In genomic region chr20:37473249-37474000, GRCh38 we compare ENCODE assay signal across 2 cellular contexts.
TF ChIP-seq lines count a peak whose summit lies in the region.

No MANE protein-coding gene starts in this region.

TF ChIP-seq in H1, 55 proteins besides CTCF, POLR2A, EP300 and RAD21:
- no peak for TF ChIP-seq CREB1 (IDR thresholded peaks at IDR 0.05)

TF ChIP-seq in neural cell, 6 proteins besides CTCF, POLR2A, EP300 and RAD21:
- TF ChIP-seq POLR2AphosphoS5 (IDR thresholded peaks at IDR 0.05), result no peak
- no peak for TF ChIP-seq SMC3 (conservative IDR thresholded peaks at IDR 0.05; ENCODE audit: poor library complexity)
- TF ChIP-seq MXI1 (conservative IDR thresholded peaks at IDR 0.05; ENCODE audit: poor library complexity, severe bottlenecking), result no peak
- TF ChIP-seq EZH2 (IDR thresholded peaks at IDR 0.05; ENCODE audit: borderline replicate concordance, insufficient read depth, low read length, poor library complexity, severe bottlenecking), result no peak
- no peak for TF ChIP-seq TAF1 (IDR thresholded peaks at IDR 0.05; ENCODE audit: low read depth)
- no peak for TF ChIP-seq REST (IDR thresholded peaks at IDR 0.05; ENCODE audit: borderline replicate concordance)
